8 cellular contexts compared by ENCODE assay signal in the genomic region with DNA sequence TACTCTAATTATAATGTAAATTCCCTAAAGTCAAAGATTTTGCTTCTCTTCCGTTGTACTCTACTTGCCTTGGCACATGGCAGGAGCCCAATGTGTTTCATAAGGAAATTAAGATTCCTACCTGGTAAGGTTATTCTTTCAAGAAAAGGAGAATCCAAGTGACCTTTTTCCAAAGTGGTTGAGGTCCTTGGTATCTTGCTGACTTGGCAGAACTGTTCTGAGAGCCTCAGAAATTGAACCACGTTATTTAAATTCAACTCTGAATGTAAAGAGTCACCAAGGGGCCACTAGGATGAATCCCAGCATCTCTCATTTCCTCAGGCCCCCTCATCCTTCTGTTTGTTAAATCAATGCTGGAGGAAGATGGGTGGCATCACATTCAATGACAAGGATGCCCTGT.
"Had no signal": no experiment of that assay in that cellular context is flagged by ENCODE, and none has a peak within 500 bp of the region (broad histone marks: within the 10 kb centered on the region; RNA-seq: fewer than 3 reads in every experiment).

No MANE protein-coding gene starts in this region.

- ATAC-seq: GM23338 had no signal

- H3K4me3 ChIP-seq: GM23338 had no signal

- DNase-seq: H9, HCEC 1CT, KBM-7 had no signal

- FAIRE-seq: H1, H54, HTR-8/SVneo had no signal

- H3K4me2 ChIP-seq: GM23338, KMS-11 had no signal

- H3K9ac ChIP-seq: KMS-11 had no signal

- H3K27ac ChIP-seq: KMS-11 had no signal

- H2AFZ ChIP-seq: GM23338 had no signal
